In the genomic region with DNA sequence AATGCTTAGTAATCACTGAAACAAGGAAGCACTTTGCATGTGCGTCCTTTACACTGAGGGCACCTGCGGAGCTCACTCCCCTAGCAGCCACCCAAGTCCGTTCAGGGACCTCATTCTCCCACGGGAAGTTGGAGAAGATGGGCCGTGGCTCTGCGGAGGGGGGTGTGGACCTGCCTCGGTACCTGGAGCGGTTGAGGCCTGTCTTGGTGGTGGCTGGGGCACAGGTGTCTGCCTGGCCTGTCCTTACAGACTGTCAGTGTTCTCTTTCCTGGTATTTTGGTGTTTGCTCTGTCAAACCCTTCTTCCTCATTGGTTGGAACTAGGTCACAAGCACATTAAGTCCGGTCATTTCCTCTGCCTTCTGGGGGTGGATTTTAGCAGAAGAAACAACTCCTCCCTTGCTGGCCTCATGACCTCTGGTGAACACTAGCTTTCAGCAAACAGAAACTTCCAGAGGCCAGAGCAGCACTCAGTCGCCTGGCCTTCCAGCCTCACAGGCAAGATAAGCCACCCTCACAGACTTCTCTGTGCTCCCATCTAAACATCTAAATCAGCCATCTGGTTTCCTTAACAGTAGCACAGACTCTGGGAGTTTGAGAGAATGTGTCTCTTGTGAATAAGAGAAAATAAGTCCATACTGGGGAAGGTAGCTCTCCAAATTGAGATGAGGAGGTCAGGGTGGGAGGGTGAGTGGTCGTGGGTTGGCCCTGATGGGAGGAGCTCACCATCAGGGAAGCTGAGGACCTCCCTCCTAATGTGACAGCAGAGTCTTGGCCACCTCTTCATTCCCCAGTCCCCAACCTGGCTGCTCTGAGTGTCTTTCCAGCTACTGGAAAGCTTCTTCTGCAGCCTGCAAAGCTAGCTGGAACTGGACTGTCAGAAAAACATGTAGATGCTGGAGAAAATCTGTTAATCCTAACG, we compare ENCODE assay signal across 9 cellular contexts. TPM values are rescaled to one million over a fixed set of nuclear protein-coding genes. Genes with fewer than 3 reads are reported as not detected.
DNase-seq lines count a peak whose midpoint lies in the region; ATAC-seq, FAIRE-seq and TF ChIP-seq lines count a peak whose summit lies in the region.
"Had no signal": no experiment of that assay in that cellular context is flagged by ENCODE, and none has a peak within 500 bp of the region (broad histone marks: within the 10 kb centered on the region; RNA-seq: fewer than 3 reads in every experiment).

No MANE protein-coding gene starts in this region.

- H3K4me1 Mint-ChIP-seq in T-helper 1 cell treated with Interleukin-12 subunit alpha and Interleukin-12 subunit beta and Interleukin-4 antibody, amounts not matched to agents 30 μg/mL and 1 μg/mL, for 36 hours (ENCODE audit: low read depth), result peaks cover 18% of the 10 kb centered on the region

- H3K27me3 Mint-ChIP-seq in T-helper 1 cell treated with Interleukin-12 subunit alpha and Interleukin-12 subunit beta and Interleukin-4 antibody, amounts not matched to agents 30 μg/mL and 1 μg/mL, for 36 hours (ENCODE audit: low read depth), result no peaks in the 10 kb centered on the region

- no peaks in the 10 kb centered on the region for H3K4me1 ChIP-seq in prostate gland (replicated peaks)

- no peak overlapping the region for H3K4me3 ChIP-seq in prostate gland
- H3K4me3 ChIP-seq: PC-9 had no signal

- H3K36me3 ChIP-seq in prostate gland, result no peaks in the 10 kb centered on the region

- 65% methylated on average over 12 of the region's 12 CpGs for WGBS in prostate gland

- H3K27ac Mint-ChIP-seq in T-helper 1 cell treated with Interleukin-12 subunit alpha and Interleukin-12 subunit beta and Interleukin-4 antibody, amounts not matched to agents 30 μg/mL and 1 μg/mL, for 36 hours, result peak overlapping the region; percentile 62

- peak overlapping the region; percentile 14 for H3K4me3 Mint-ChIP-seq in T-helper 1 cell treated with Interleukin-12 subunit alpha and Interleukin-12 subunit beta and Interleukin-4 antibody, amounts not matched to agents 30 μg/mL and 1 μg/mL, for 36 hours

- H3K9me3 ChIP-seq in prostate gland, result no peaks in the 10 kb centered on the region

- no peaks in the 10 kb centered on the region for H3K27me3 ChIP-seq in prostate gland (replicated peaks; ENCODE audit: insufficient read depth)

- H3K9me3 Mint-ChIP-seq in T-helper 1 cell treated with Interleukin-12 subunit alpha and Interleukin-12 subunit beta and Interleukin-4 antibody, amounts not matched to agents 30 μg/mL and 1 μg/mL, for 36 hours, result no peaks in the 10 kb centered on the region

- peak overlapping the region; percentile 42 to 54 for H3K27ac ChIP-seq in prostate gland
- H3K27ac ChIP-seq: PC-9 had no signal

- DNase-seq in ELR (ENCODE audit: low read depth), result peak; percentile 10
- peak; percentile 32 to 48 for DNase-seq in frontal cortex (ENCODE audit: low spot score in 2 of 2)
- no peak for DNase-seq in prostate gland (ENCODE audit: low spot score)
- DNase-seq in occipital lobe (lab: John Stamatoyannopoulos, UW), result no peak
- no peak for DNase-seq in NCI-H1092 (lab: John Stamatoyannopoulos, UW)
- DNase-seq in germinal center (ENCODE audit: low spot score), result no peak
- DNase-seq: PC-9 had no signal

- no peak for FAIRE-seq in frontal cortex (lab: Jason Lieb, UNC)

- no peak for TF ChIP-seq CTCF in prostate gland (IDR thresholded peaks at IDR 0.05)

- peaks cover 13% of the 10 kb centered on the region for H3K36me3 Mint-ChIP-seq in T-helper 1 cell treated with Interleukin-12 subunit alpha and Interleukin-12 subunit beta and Interleukin-4 antibody, amounts not matched to agents 30 μg/mL and 1 μg/mL, for 36 hours (ENCODE audit: low read depth)

- no peak for ATAC-seq in GM19324 (IDR thresholded peaks at IDR 0.05; ENCODE audit: low FRiP score, unreplicated experiment)

- intact Hi-C loops in prostate gland (cut with DNase I), result no loop called here

- TF ChIP-seq POLR2A in prostate gland (IDR thresholded peaks at IDR 0.05), result peak; percentile 37

RNA-seq across cellular contexts. Expression of a gene that starts 8.6 kb away (rescaled TPM):
- total RNA-seq in frontal cortex (6.5 TPM), prostate gland (10 to 100 TPM; 19.1 to 24.1 TPM), occipital lobe (6.1 TPM)

RNA-seq across cellular contexts. Expression of a gene that starts 8.8 kb away (rescaled TPM):
- total RNA-seq in frontal cortex (67.7 TPM), prostate gland (100 to 1,000 TPM in 1 of 2 donors, 10 to 100 TPM in 1; 74.2 to 115 TPM), occipital lobe (41.6 TPM)

RNA-seq across cellular contexts. Expression of a gene that starts 49.8 kb away (rescaled TPM):
- total RNA-seq in frontal cortex (53.4 TPM), prostate gland (10 to 100 TPM; 41.6 to 72.0 TPM), occipital lobe (58.3 TPM)

Comparison
In these comparisons a context has a peak if more than half of its experiments do, and no peak if none do; other contexts are left out.
1. DNase-seq: peak in ELR (single experiment) and frontal cortex (2 of 2); none in prostate gland (single experiment), occipital lobe (single experiment), NCI-H1092 (single experiment) and germinal center (single experiment).